Comparison of ENCODE assay signal across 14 cellular contexts in genomic region chr5:1324301-1324700, GRCh38. TPM values are rescaled to one million over a fixed set of nuclear protein-coding genes. Genes with fewer than 3 reads are reported as not detected.
"Had no signal": no experiment of that assay in that cellular context is flagged by ENCODE, and none has a peak within 500 bp of the region (broad histone marks: within the 10 kb centered on the region; RNA-seq: fewer than 3 reads in every experiment).

No MANE protein-coding gene starts in this region.

- DNase-seq: activated CD4-positive, alpha-beta T cell treated with anti-CD3 and anti-CD28 coated beads for 1 hour; activated CD4-positive, alpha-beta T cell treated with anti-CD3 and anti-CD28 coated beads, Interleukin-2, amount 50 U/mL, for 48 hours; activated naive CD4-positive, alpha-beta T cell treated with anti-CD3 and anti-CD28 coated beads for 36 hours; amniotic stem cell; effector memory CD4-positive, alpha-beta T cell; hippocampal formation had no signal

- H3K4me3 Mint-ChIP-seq: activated naive CD4-positive, alpha-beta T cell treated with anti-CD3 and anti-CD28 coated beads for 36 hours; activated T-helper 17 cell treated with anti-CD3 and anti-CD28 coated beads, Interleukin-2, amount 50 U/mL, for 72 hours; central memory CD8-positive, alpha-beta T cell; memory B cell; stimulated activated effector memory CD8-positive, alpha-beta T cell treated with anti-CD3 and anti-CD28 coated beads, Interleukin-12 subunit alpha, Interleukin-12 subunit beta, amount 100 ng/mL, for 72 hours had no signal

- H3K27me3 Mint-ChIP-seq: activated T-helper 17 cell treated with anti-CD3 and anti-CD28 coated beads, Interleukin-2, amount 50 U/mL, for 72 hours; central memory CD8-positive, alpha-beta T cell; memory B cell had no signal

- H3K27ac Mint-ChIP-seq: activated naive CD4-positive, alpha-beta T cell treated with anti-CD3 and anti-CD28 coated beads for 36 hours; activated T-helper 17 cell treated with anti-CD3 and anti-CD28 coated beads, Interleukin-2, amount 50 U/mL, for 72 hours; memory B cell; stimulated activated effector memory CD8-positive, alpha-beta T cell treated with anti-CD3 and anti-CD28 coated beads, Interleukin-12 subunit alpha, Interleukin-12 subunit beta, amount 100 ng/mL, for 72 hours had no signal

- H3K9me3 Mint-ChIP-seq: activated naive CD4-positive, alpha-beta T cell treated with anti-CD3 and anti-CD28 coated beads for 36 hours; activated T-helper 17 cell treated with anti-CD3 and anti-CD28 coated beads, Interleukin-2, amount 50 U/mL, for 72 hours; central memory CD8-positive, alpha-beta T cell; memory B cell; stimulated activated effector memory CD8-positive, alpha-beta T cell treated with anti-CD3 and anti-CD28 coated beads, Interleukin-12 subunit alpha, Interleukin-12 subunit beta, amount 100 ng/mL, for 72 hours had no signal

- ATAC-seq: activated T-helper 17 cell treated with anti-CD3 and anti-CD28 coated beads, Interleukin-2, amount 50 U/mL, for 72 hours; body of pancreas; stimulated activated effector memory CD8-positive, alpha-beta T cell treated with anti-CD3 and anti-CD28 coated beads, Interleukin-12 subunit alpha, Interleukin-12 subunit beta, amount 100 ng/mL, for 72 hours had no signal

RNA-seq across cellular contexts. Expression of gene TERT, which starts 29.4 kb away (rescaled TPM):
- total RNA-seq: body of pancreas, right atrium auricular region, smooth muscle cell, tibial nerve had no signal
